In genomic region chr20:17573493-17573892, GRCh38 we compare ENCODE assay signal across 1 cellular context.
TF ChIP-seq lines count a peak whose summit lies in the region.

No MANE protein-coding gene starts in this region.

TF ChIP-seq in IMR-90, 13 proteins besides CTCF, POLR2A, EP300 and RAD21:
- no peak for TF ChIP-seq NFE2L2 (IDR thresholded peaks at IDR 0.05; ENCODE audit: low read depth, low read length)
TF ChIP-seq in IMR-90: peak in this region for 0.
